In genomic region chr2:20378891-20379519, GRCh38 we compare ENCODE assay signal across 8 cellular contexts. TPM values are rescaled to one million over a fixed set of nuclear protein-coding genes. Genes with fewer than 3 reads are reported as not detected.
DNase-seq lines count a peak whose midpoint lies in the region; ATAC-seq and TF ChIP-seq lines count a peak whose summit lies in the region.

No MANE protein-coding gene starts in this region.

- H3K9ac ChIP-seq in muscle layer of colon (ENCODE audit: low read length) = no peak overlapping the region

- ATAC-seq in HG03196 (IDR thresholded peaks at IDR 0.05; ENCODE audit: unreplicated experiment) = no peak
- ATAC-seq in GM18511 (IDR thresholded peaks at IDR 0.05; ENCODE audit: unreplicated experiment) = no peak

- H3K27ac ChIP-seq in HEK293 (ENCODE audit: extremely low read depth, low read depth, low read length) = no peak overlapping the region
- H3K27ac ChIP-seq in RWPE1 = peak overlapping the region; percentile 58
- peak overlapping the region in 3 of 4 donors; percentile 50 to 71 (median 59) for H3K27ac ChIP-seq in esophagus squamous epithelium
- peak overlapping the region; percentile 76 for H3K27ac ChIP-seq in muscle layer of colon (ENCODE audit: low read depth, low read length)

- no peaks in the 10 kb centered on the region for H3K27me3 ChIP-seq in esophagus squamous epithelium
- no peaks in the 10 kb centered on the region for H3K27me3 ChIP-seq in muscle layer of colon (ENCODE audit: control insufficient read depth in 1 of 2, insufficient read depth in 2 of 2, low read length in 2 of 2)

- H3K36me3 ChIP-seq in HEK293 (ENCODE audit: control insufficient read depth in 2 of 2, insufficient read depth in 1 of 2, low read length in 2 of 2) = no peaks in the 10 kb centered on the region
- H3K36me3 ChIP-seq in esophagus squamous epithelium = no peaks in the 10 kb centered on the region
- no peaks in the 10 kb centered on the region for H3K36me3 ChIP-seq in muscle layer of colon (ENCODE audit: insufficient read depth, low read length)

- CTCF ChIA-PET in HEK293 (lab: Yijun Ruan, JAX) = interaction anchor here (0.5 to 5.7 kb wide), 35 partner anchors 9 to 288 kb away, joined by 3 to 45 read pairs (median 5); partner anchors contain the start of gene RHOB
- CTCF ChIA-PET in RWPE1 (lab: Yijun Ruan, JAX) = interaction anchor here (0.7 to 1.8 kb wide), 7 partner anchors 33 to 272 kb away, joined by 3 to 13 read pairs (median 4); partner anchors contain the start of gene HS1BP3

- peak; percentile 92 for TF ChIP-seq CTCF in HEK293 (tag by site-specific recombination; IDR thresholded peaks at IDR 0.05)
- peak; percentile 80 for TF ChIP-seq CTCF in RWPE1 (conservative IDR thresholded peaks at IDR 0.05; ENCODE audit: low read depth)
- TF ChIP-seq CTCF in esophagus squamous epithelium (IDR thresholded peaks at IDR 0.05) = peak in 5 of 6 experiments; percentile 46 to 59 (median 55)

- intact Hi-C loops in esophagus squamous epithelium (cut with DNase I) = no loop called here

- H3K4me1 ChIP-seq in HEK293 (ENCODE audit: control insufficient read depth, insufficient read depth, low read length) (peaks cover 10% of the 10 kb centered on the region), esophagus squamous epithelium (peaks cover 0 to 34% (median 3%) of the 10 kb centered on the region in 3 donors), muscle layer of colon (ENCODE audit: insufficient read depth, low read length) (peaks cover 22% of the 10 kb centered on the region)

- H3K9me3 ChIP-seq in HEK293 (ENCODE audit: control insufficient read depth, insufficient read depth, low read depth, low read length) = no peaks in the 10 kb centered on the region
- H3K9me3 ChIP-seq in esophagus squamous epithelium = no peaks in the 10 kb centered on the region
- H3K9me3 ChIP-seq in muscle layer of colon (ENCODE audit: low read length) = no peaks in the 10 kb centered on the region

- H3K4me3 ChIP-seq in HEK293 (ENCODE audit: low read depth, low read length) (no peak overlapping the region), esophagus squamous epithelium (no peak overlapping the region), muscle layer of colon (ENCODE audit: low read depth in 1 of 2, low read length in 2 of 2) (no peak overlapping the region)

- no peak for TF ChIP-seq POLR2A in esophagus squamous epithelium (IDR thresholded peaks at IDR 0.05)

- 32 to 46% methylated on average over 9 to 10 of the region's 13 CpGs for WGBS in esophagus squamous epithelium, 2 donors

- DNase-seq in Ammon's horn (ENCODE audit: low spot score) = peak; percentile 91
- DNase-seq in RWPE1 (ENCODE audit: low spot score) = peak; percentile 60
- no peak for DNase-seq in esophagus squamous epithelium (lab: John Stamatoyannopoulos, UW)
- no peak for DNase-seq in NK-92 treated with Interleukin-12 subunit alpha and Interleukin-12 subunit beta, amount 100 ng/mL, for 24 hours (lab: John Stamatoyannopoulos, UW)

- POLR2A ChIA-PET in HEK293 (lab: Yijun Ruan, JAX) = no interaction called here
- POLR2A ChIA-PET in RWPE1 (lab: Yijun Ruan, JAX; ENCODE audit: low non-redundant PET) = interaction anchor here (0.6 kb wide), 1 partner anchor 227 kb away, joined by 3 read pairs; no protein-coding TSS in a partner anchor

TF ChIP-seq in HEK293, 187 proteins besides CTCF, POLR2A, EP300 and RAD21 (continues in another document):
- TF ChIP-seq IKZF3 (tag by site-specific recombination; IDR thresholded peaks at IDR 0.05) = 0 out of 2 replicates have a peak, but pooled peaks have one; percentile 43
- TF ChIP-seq ZNF140 (tag by site-specific recombination; IDR thresholded peaks at IDR 0.05) = no peak
- no peak for TF ChIP-seq ZBTB11 (tag by site-specific recombination; conservative IDR thresholded peaks at IDR 0.05; ENCODE audit: low read depth)
- no peak for TF ChIP-seq ZNF175 (tag by site-specific recombination; IDR thresholded peaks at IDR 0.05)
- no peak for TF ChIP-seq ZNF223 (tag by site-specific recombination; IDR thresholded peaks at IDR 0.05)
- no peak for TF ChIP-seq PRDM4 (tag by site-specific recombination; IDR thresholded peaks at IDR 0.05)
- TF ChIP-seq ZNF274 (IDR thresholded peaks at IDR 0.05; ENCODE audit: low read length) = no peak
- TF ChIP-seq ZNF274 (tag by site-specific recombination; IDR thresholded peaks at IDR 0.05; ENCODE audit: borderline replicate concordance) = no peak
- no peak for TF ChIP-seq TCF7L2 (IDR thresholded peaks at IDR 0.05; ENCODE audit: borderline replicate concordance, low read depth, low read length)
- TF ChIP-seq ZNF529 (tag by site-specific recombination; IDR thresholded peaks at IDR 0.05; ENCODE audit: insufficient replicate concordance) = no peak
- no peak for TF ChIP-seq ZNF302 (tag by site-specific recombination; IDR thresholded peaks at IDR 0.05; ENCODE audit: low read depth)
- TF ChIP-seq PRDM1 (tag by site-specific recombination; IDR thresholded peaks at IDR 0.05) = peak; percentile 62
- no peak for TF ChIP-seq BCL6B (tag by site-specific recombination; IDR thresholded peaks at IDR 0.05)
- peak; percentile 57 for TF ChIP-seq ZBTB8A (tag by site-specific recombination; IDR thresholded peaks at IDR 0.05)
- no peak for TF ChIP-seq ZNF133 (tag by site-specific recombination; IDR thresholded peaks at IDR 0.05)
- no peak for TF ChIP-seq ZEB2 (tag by site-specific recombination; IDR thresholded peaks at IDR 0.05)
- TF ChIP-seq ZBTB49 (tag by site-specific recombination; IDR thresholded peaks at IDR 0.05; ENCODE audit: low read depth) = no peak

RNA-seq across cellular contexts. Expression of gene PUM2, which starts 28.4 kb away (rescaled TPM):
- total RNA-seq in esophagus squamous epithelium = 10 to 100 TPM; 29.3 to 81.4 (median 48.2) TPM

Comparison
In these comparisons a context has a peak if more than half of its experiments do, and no peak if none do; other contexts are left out.
1. DNase-seq: peak in Ammon's horn (single experiment) and RWPE1 (single experiment); none in esophagus squamous epithelium (single experiment) and NK-92 treated with Interleukin-12 subunit alpha and Interleukin-12 subunit beta, amount 100 ng/mL, for 24 hours (single experiment).
2. Peak in every context shown above with its lines, with median percentiles within 50 percentile points of each other: CTCF ChIP-seq.